Comparison of ENCODE assay signal across 2 cellular contexts in genomic region chr3:136171097-136171542, GRCh38.
TF ChIP-seq lines count a peak whose summit lies in the region.

No MANE protein-coding gene starts in this region.

TF ChIP-seq in GM23338, 12 proteins besides CTCF, POLR2A, EP300 and RAD21:
- no peak for TF ChIP-seq ZNF462 (CRISPR knock-in tag; IDR thresholded peaks at IDR 0.05)
- no peak for TF ChIP-seq ZNF114 (CRISPR knock-in tag; IDR thresholded peaks at IDR 0.05)
- TF ChIP-seq JUNB (IDR thresholded peaks at IDR 0.05; ENCODE audit: unreplicated experiment) = no peak
- TF ChIP-seq REST (IDR thresholded peaks at IDR 0.05; ENCODE audit: unreplicated experiment) = no peak
- TF ChIP-seq NANOG (IDR thresholded peaks at IDR 0.05; ENCODE audit: borderline replicate concordance) = no peak
TF ChIP-seq in GM23338: peak in this region for 0.

TF ChIP-seq in HepG2, 621 proteins besides CTCF, POLR2A, EP300 and RAD21 (continued from another document):
- no peak for TF ChIP-seq CREB3 (CRISPR knock-in tag; IDR thresholded peaks at IDR 0.05)
- peak; percentile 24 for TF ChIP-seq RBM22 (optimal IDR thresholded peaks at IDR 0.05; ENCODE audit: low read length)
- TF ChIP-seq KLF9 (CRISPR knock-in tag; IDR thresholded peaks at IDR 0.05; ENCODE audit: low read depth) = no peak
- TF ChIP-seq NFE2L2 (IDR thresholded peaks at IDR 0.05; ENCODE audit: low read length) = peak; percentile 50; the same call in 1 of the 2 replicates
